8 cellular contexts compared by ENCODE assay signal in the genomic region with DNA sequence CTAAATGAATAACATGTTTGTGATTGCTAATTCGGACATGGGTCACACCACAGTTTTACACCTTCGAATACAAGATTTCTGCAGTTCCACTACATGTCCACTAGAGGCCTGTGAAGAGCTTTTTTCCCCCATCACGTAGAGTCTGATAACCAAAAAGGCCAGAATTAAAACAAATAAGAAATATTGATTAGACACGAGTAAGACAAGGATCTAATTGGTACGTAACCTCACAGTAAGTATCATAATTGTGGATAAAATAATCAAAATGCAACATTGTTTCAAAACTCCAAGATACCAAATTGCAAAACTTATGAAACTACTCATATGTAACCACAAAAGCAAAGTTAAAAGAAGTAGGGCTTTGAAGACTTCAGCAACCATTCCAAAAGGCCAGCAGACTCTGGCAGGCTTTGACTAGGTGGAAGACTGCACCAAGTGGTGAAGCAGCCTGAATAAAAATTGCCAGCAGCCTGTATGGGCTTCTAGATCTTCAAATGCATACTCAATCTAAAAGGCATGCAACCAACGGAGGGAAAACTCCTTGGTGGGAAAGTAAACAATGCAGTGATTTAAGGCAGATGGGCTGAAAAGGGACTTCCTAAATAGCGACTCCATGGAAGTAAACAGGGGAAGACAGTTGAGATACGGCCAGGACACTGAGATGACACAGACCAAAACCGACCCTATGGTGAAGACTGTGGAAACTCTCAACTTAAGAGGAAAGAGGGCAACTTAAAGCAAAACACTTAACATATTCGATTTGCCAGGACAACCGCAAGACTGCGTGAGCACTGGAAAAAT. TPM values are rescaled to one million over a fixed set of nuclear protein-coding genes. Genes with fewer than 3 reads are reported as not detected.
A peak's percentile ranks its signal among the peaks of the same experiment; 100 is the strongest.
DNase-seq lines count a peak whose midpoint lies in the region; ATAC-seq and TF ChIP-seq lines count a peak whose summit lies in the region.

No MANE protein-coding gene starts in this region.

- peaks cover 0 to 31% (median 11%) of the 10 kb centered on the region in 6 donors for H3K4me1 ChIP-seq in spleen

- DNase-seq in natural killer cell (no peak), NCI-H2227 treated with DMSO at 0.1 percent for 48 hours (lab: John Stamatoyannopoulos, UW) (peak; percentile 20), astrocyte of the spinal cord (ENCODE audit: low read depth, low spot score) (peak; percentile 85), iPS-NIHi11 (ENCODE audit: low spot score) (peak; percentile 64), spleen (no peak), amniotic stem cell (lab: John Stamatoyannopoulos, UW) (no peak)
- no peak for DNase-seq in natural killer cell treated with Interleukin-12 subunit alpha and Interleukin-12 subunit beta and Interleukin-15 and Interleukin-18, amount 100 ng/mL, for 72 hours (ENCODE audit: low spot score)

- 50 to 57% (median 52%) methylated on average over 12 of the region's 12 CpGs for WGBS in spleen, 5 donors

- peaks cover 2 to 5% of the 10 kb centered on the region in 2 donors for H3K9me3 Mint-ChIP-seq in natural killer cell
- peaks cover 4% of the 10 kb centered on the region for H3K9me3 Mint-ChIP-seq in natural killer cell treated with Interleukin-12 subunit alpha and Interleukin-12 subunit beta and Interleukin-15 and Interleukin-18, amount 100 ng/mL, for 72 hours

- no peak overlapping the region for H3K4me3 ChIP-seq in astrocyte of the spinal cord (ENCODE audit: low read depth, low read length)
- H3K4me3 ChIP-seq in spleen = no peak overlapping the region

- no peaks in the 10 kb centered on the region for H3K4me1 Mint-ChIP-seq in natural killer cell
- no peaks in the 10 kb centered on the region for H3K4me1 Mint-ChIP-seq in natural killer cell treated with Interleukin-12 subunit alpha and Interleukin-12 subunit beta and Interleukin-15 and Interleukin-18, amount 100 ng/mL, for 72 hours (ENCODE audit: low read depth in 2 of 2)

- in situ Hi-C loops in astrocyte of the spinal cord (cut with HindIII; ENCODE audit: low sequenced_read_pairs) = no loop called here

- H3K27ac Mint-ChIP-seq in natural killer cell = no peak overlapping the region
- H3K27ac Mint-ChIP-seq in natural killer cell treated with Interleukin-12 subunit alpha and Interleukin-12 subunit beta and Interleukin-15 and Interleukin-18, amount 100 ng/mL, for 72 hours = no peak overlapping the region

- H3K36me3 ChIP-seq in spleen = peaks cover 0 to 12% (median 0%) of the 10 kb centered on the region in 6 donors

- no peaks in the 10 kb centered on the region for H3K36me3 Mint-ChIP-seq in natural killer cell
- H3K36me3 Mint-ChIP-seq in natural killer cell treated with Interleukin-12 subunit alpha and Interleukin-12 subunit beta and Interleukin-15 and Interleukin-18, amount 100 ng/mL, for 72 hours = no peaks in the 10 kb centered on the region

- H3K4me3 Mint-ChIP-seq in natural killer cell = no peak overlapping the region
- H3K4me3 Mint-ChIP-seq in natural killer cell treated with Interleukin-12 subunit alpha and Interleukin-12 subunit beta and Interleukin-15 and Interleukin-18, amount 100 ng/mL, for 72 hours = no peak overlapping the region

- peaks cover 0 to 27% (median 10%) of the 10 kb centered on the region in 8 donors for H3K9me3 ChIP-seq in spleen

- peaks cover 9 to 11% of the 10 kb centered on the region in 2 donors for H3K27me3 Mint-ChIP-seq in natural killer cell (ENCODE audit: low read depth in 2 of 2)
- peaks cover 7 to 13% of the 10 kb centered on the region in 2 donors for H3K27me3 Mint-ChIP-seq in natural killer cell treated with Interleukin-12 subunit alpha and Interleukin-12 subunit beta and Interleukin-15 and Interleukin-18, amount 100 ng/mL, for 72 hours

- TF ChIP-seq CTCF in natural killer cell (IDR thresholded peaks at IDR 0.05) (peak; percentile 79), astrocyte of the spinal cord (IDR thresholded peaks at IDR 0.05; ENCODE audit: low read depth, low read length) (peak; percentile 93), spleen (IDR thresholded peaks at IDR 0.05 in 8 of 11, conservative IDR thresholded peaks at IDR 0.05 in 3 of 11) (peak; percentile 45 to 85 (median 77))

- H3K27ac ChIP-seq in spleen = peak overlapping the region in 5 of 8 donors; percentile 25 to 54 (median 35)

- intact Hi-C loops in natural killer cell (cut with micrococcal nuclease) (loop anchor here (1.0 to 5.0 kb wide), 3 partner anchors 313 to 1933 kb away; no protein-coding TSS in a partner anchor), spleen (cut with DNase I; ENCODE audit: low total_unique reads) (loop anchor here (10.0 kb wide), 1 partner anchor 496 kb away; no protein-coding TSS in a partner anchor)

- TF ChIP-seq POLR2A in spleen (IDR thresholded peaks at IDR 0.05) = no peak

- peak; percentile 52 to 67 (median 63) for ATAC-seq in natural killer cell
- no peak for ATAC-seq in natural killer cell treated with Interleukin-12 subunit alpha and Interleukin-12 subunit beta and Interleukin-15 and Interleukin-18, amount 100 ng/mL, for 72 hours
- peak; percentile 64 for ATAC-seq in HG02610 (IDR thresholded peaks at IDR 0.05; ENCODE audit: unreplicated experiment)

- H3K27me3 ChIP-seq in spleen (replicated peaks in 1 of 7) = no peaks in the 10 kb centered on the region

RNA-seq across cellular contexts. Expression of gene STARD13, which starts 56.7 kb away (rescaled TPM):
- total RNA-seq in natural killer cell (not detected), spleen (10 to 100 TPM; 19.2 to 58.1 (median 37.4) TPM)
- total RNA-seq in natural killer cell treated with Interleukin-12 subunit alpha and Interleukin-12 subunit beta and Interleukin-15 and Interleukin-18, amount 100 ng/mL, for 72 hours = under 1 TPM in 1 of 2 donors, not detected in 1; 0.50 TPM
- 1 to 10 TPM; 1.4 to 5.2 (median 2.1) TPM for polyA plus RNA-seq in spleen

Comparison
In these comparisons a context has a peak if more than half of its experiments do, and no peak if none do; other contexts are left out.
1. ATAC-seq: peak in natural killer cell (3 of 3) and HG02610 (single experiment); none in natural killer cell treated with Interleukin-12 subunit alpha and Interleukin-12 subunit beta and Interleukin-15 and Interleukin-18, amount 100 ng/mL, for 72 hours (0 of 2).
2. DNase-seq: peak in NCI-H2227 treated with DMSO at 0.1 percent for 48 hours (single experiment), astrocyte of the spinal cord (single experiment) and iPS-NIHi11 (single experiment); none in natural killer cell (single experiment), natural killer cell treated with Interleukin-12 subunit alpha and Interleukin-12 subunit beta and Interleukin-15 and Interleukin-18, amount 100 ng/mL, for 72 hours (single experiment), spleen (single experiment) and amniotic stem cell (single experiment).
3. RNA of gene STARD13, which starts 56.7 kb away (total RNA-seq): 19.2 to 58.1 TPM in spleen; 0.50 TPM in natural killer cell treated with Interleukin-12 subunit alpha and Interleukin-12 subunit beta and Interleukin-15 and Interleukin-18, amount 100 ng/mL, for 72 hours and not detected in natural killer cell; every median in the first group is over 10 times any median in the second.
4. Peak in every context shown above with its lines, with median percentiles within 50 percentile points of each other: CTCF ChIP-seq.